Comparison of ENCODE assay signal across 28 cellular contexts in the genomic region with DNA sequence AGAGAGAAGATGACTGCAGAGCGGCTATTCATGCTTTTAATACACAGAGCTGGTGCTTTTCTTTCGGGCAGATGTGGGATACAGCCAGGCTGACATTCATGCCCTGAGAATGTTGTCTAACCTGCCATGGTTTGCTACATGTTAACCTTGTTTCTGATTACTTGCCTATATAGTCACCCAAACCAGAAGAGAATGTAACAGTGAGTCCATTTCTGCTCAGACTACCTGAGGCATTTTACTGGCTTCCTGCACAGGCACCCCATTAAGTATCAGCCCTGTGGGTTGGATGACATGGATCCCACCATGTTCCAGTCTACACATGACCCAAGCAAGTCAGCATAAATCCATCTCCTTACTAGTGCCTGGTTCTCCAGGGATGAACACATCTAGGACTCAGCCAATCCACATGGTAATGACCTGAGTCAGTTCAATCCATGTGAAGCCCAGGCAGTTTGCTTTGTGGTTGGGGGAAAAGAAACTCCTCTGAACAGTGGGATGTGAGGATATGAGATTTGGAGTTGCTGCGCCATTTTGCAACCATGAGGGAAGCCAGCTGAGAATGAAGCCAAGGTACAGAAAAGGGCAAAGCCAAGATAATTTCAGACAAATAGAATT. TPM values are rescaled to one million over a fixed set of nuclear protein-coding genes. Genes with fewer than 3 reads are reported as not detected.
"Had no signal": no experiment of that assay in that cellular context is flagged by ENCODE, and none has a peak within 500 bp of the region (broad histone marks: within the 10 kb centered on the region; RNA-seq: fewer than 3 reads in every experiment).

No MANE protein-coding gene starts in this region.

- H3K27me3 ChIP-seq: ascending aorta, brain microvascular endothelial cell, esophagus muscularis mucosa, gastrocnemius medialis, sigmoid colon, testis, upper lobe of left lung had no signal

- H3K9me3 ChIP-seq: ascending aorta, esophagus muscularis mucosa, gastrocnemius medialis, lower lobe of right lung, sigmoid colon, testis, upper lobe of left lung had no signal

- H3K4me1 Mint-ChIP-seq: activated B cell treated with CpG ODN at 0.5 μM for 24 hours; activated CD4-positive, alpha-beta T cell treated with anti-CD3 and anti-CD28 coated beads for 36 hours; activated T-helper 17 cell treated with anti-CD3 and anti-CD28 coated beads, Interleukin-2, amount 50 U/mL, for 72 hours; naive B cell had no signal

- DNase-seq: activated B cell treated with CpG ODN at 0.5 μM for 24 hours; activated CD4-positive, alpha-beta T cell treated with anti-CD3 and anti-CD28 coated beads for 36 hours; activated CD4-positive, alpha-beta T cell treated with anti-CD3 and anti-CD28 coated beads, Interleukin-2, amount 50 U/mL, for 4 hours; activated CD8-positive, alpha-beta memory T cell treated with anti-CD3 and anti-CD28 coated beads for 24 hours; activated CD8-positive, alpha-beta memory T cell treated with anti-CD3 and anti-CD28 coated beads, Interleukin-2, amount 50 U/mL, for 4 hours; activated T-cell treated with anti-CD3 and anti-CD28 coated beads, Interleukin-2, amount 50 U/mL, for 24 hours; brain microvascular endothelial cell; central memory CD4-positive, alpha-beta T cell; dermis blood vessel endothelial cell; effector CD8-positive, alpha-beta T cell; gastrocnemius medialis; head of caudate nucleus; hypothalamus; lower lobe of right lung; naive B cell; occipital lobe; posterior cingulate gyrus; sigmoid colon; stimulated activated CD4-positive, alpha-beta T cell treated with anti-CD3 and anti-CD28 coated beads, Interleukin-4, amount 100 ng/mL, for 1 hour; stimulated activated naive CD4-positive, alpha-beta T cell; testis; upper lobe of left lung had no signal

- H3K27ac Mint-ChIP-seq: activated B cell treated with CpG ODN at 0.5 μM for 24 hours; activated CD4-positive, alpha-beta T cell treated with anti-CD3 and anti-CD28 coated beads for 36 hours; activated naive CD4-positive, alpha-beta T cell treated with anti-CD3 and anti-CD28 coated beads, Interleukin-2, amount 50 U/mL, for 72 hours; activated T-cell treated with anti-CD3 and anti-CD28 coated beads, Interleukin-2, amount 50 U/mL, for 24 hours; activated T-helper 17 cell treated with anti-CD3 and anti-CD28 coated beads, Interleukin-2, amount 50 U/mL, for 72 hours; naive B cell; T-helper 1 cell treated with Interleukin-12 subunit alpha and Interleukin-12 subunit beta and Interleukin-4 antibody, amounts not matched to agents 30 μg/mL and 1 μg/mL, for 36 hours had no signal

- H3K4me3 ChIP-seq: ascending aorta, esophagus muscularis mucosa, gastrocnemius medialis, lower lobe of right lung, sigmoid colon, testis, upper lobe of left lung had no signal

- H3K4me1 ChIP-seq: esophagus muscularis mucosa, gastrocnemius medialis, lower lobe of right lung, testis, upper lobe of left lung had no signal

- H3K4me3 Mint-ChIP-seq: activated B cell treated with CpG ODN at 0.5 μM for 24 hours; activated CD4-positive, alpha-beta T cell treated with anti-CD3 and anti-CD28 coated beads for 36 hours; activated T-cell treated with anti-CD3 and anti-CD28 coated beads, Interleukin-2, amount 50 U/mL, for 24 hours; activated T-helper 17 cell treated with anti-CD3 and anti-CD28 coated beads, Interleukin-2, amount 50 U/mL, for 72 hours; naive B cell; T-helper 1 cell treated with Interleukin-12 subunit alpha and Interleukin-12 subunit beta and Interleukin-4 antibody, amounts not matched to agents 30 μg/mL and 1 μg/mL, for 36 hours had no signal

- H3K27ac ChIP-seq: ascending aorta, brain microvascular endothelial cell, esophagus muscularis mucosa, gastrocnemius medialis, lower lobe of right lung, sigmoid colon, testis, upper lobe of left lung had no signal

- ATAC-seq: activated CD4-positive, alpha-beta T cell treated with anti-CD3 and anti-CD28 coated beads for 36 hours; activated naive CD4-positive, alpha-beta T cell treated with anti-CD3 and anti-CD28 coated beads, Interleukin-2, amount 50 U/mL, for 72 hours; activated T-helper 17 cell treated with anti-CD3 and anti-CD28 coated beads, Interleukin-2, amount 50 U/mL, for 72 hours; gastrocnemius medialis; lower lobe of right lung had no signal

- H3K9me3 Mint-ChIP-seq: activated B cell treated with CpG ODN at 0.5 μM for 24 hours; activated naive CD4-positive, alpha-beta T cell treated with anti-CD3 and anti-CD28 coated beads, Interleukin-2, amount 50 U/mL, for 72 hours; activated T-cell treated with anti-CD3 and anti-CD28 coated beads, Interleukin-2, amount 50 U/mL, for 24 hours; activated T-helper 17 cell treated with anti-CD3 and anti-CD28 coated beads, Interleukin-2, amount 50 U/mL, for 72 hours; T-helper 1 cell treated with Interleukin-12 subunit alpha and Interleukin-12 subunit beta and Interleukin-4 antibody, amounts not matched to agents 30 μg/mL and 1 μg/mL, for 36 hours had no signal

- H3K36me3 Mint-ChIP-seq: activated naive CD4-positive, alpha-beta T cell treated with anti-CD3 and anti-CD28 coated beads, Interleukin-2, amount 50 U/mL, for 72 hours; naive B cell had no signal

- H3K36me3 ChIP-seq: ascending aorta, brain microvascular endothelial cell, esophagus muscularis mucosa, gastrocnemius medialis, lower lobe of right lung, sigmoid colon, upper lobe of left lung had no signal

RNA-seq across cellular contexts. Expression of gene MKX, which starts 55.7 kb away (rescaled TPM):
- total RNA-seq: activated B cell treated with CpG ODN at 0.5 μM for 24 hours; activated naive CD4-positive, alpha-beta T cell treated with anti-CD3 and anti-CD28 coated beads, Interleukin-2, amount 50 U/mL, for 72 hours; dermis blood vessel endothelial cell had no signal
- polyA plus RNA-seq: neural cell had no signal
